In the genomic region with DNA sequence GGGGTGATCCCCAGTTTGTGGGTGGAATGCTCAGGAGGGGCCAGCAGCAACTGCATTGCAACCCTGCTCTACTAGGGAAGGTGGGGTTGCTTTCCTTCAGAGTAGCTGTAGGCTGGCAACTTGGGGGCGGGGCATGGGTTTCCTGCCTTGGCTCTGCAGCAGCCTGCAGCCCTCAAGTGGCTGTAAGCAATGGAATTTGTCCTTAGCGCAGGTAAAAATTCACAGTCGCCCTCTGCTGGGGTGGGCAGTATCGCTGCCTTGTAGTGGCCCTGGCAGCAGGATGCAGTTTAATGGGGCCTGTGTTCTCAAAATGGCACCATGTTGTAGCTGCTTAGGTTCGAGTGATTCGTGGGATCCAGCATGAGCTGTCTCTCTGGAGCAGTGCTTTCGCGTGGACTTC, we compare ENCODE assay signal across 10 cellular contexts. TPM values are rescaled to one million over a fixed set of nuclear protein-coding genes. Genes with fewer than 3 reads are reported as not detected.
DNase-seq lines count a peak whose midpoint lies in the region; ATAC-seq and TF ChIP-seq lines count a peak whose summit lies in the region.
"Had no signal": no experiment of that assay in that cellular context is flagged by ENCODE, and none has a peak within 500 bp of the region (broad histone marks: within the 10 kb centered on the region; RNA-seq: fewer than 3 reads in every experiment).

No MANE protein-coding gene starts in this region.

- TF ChIP-seq EP300 in ovary (IDR thresholded peaks at IDR 0.05), result no peak

- peak overlapping the region; percentile 40 for H3K4me3 Mint-ChIP-seq in CD4-positive, alpha-beta T cell

- CTCF ChIA-PET in CD4-positive, alpha-beta T cell (lab: Charles Lee), result interaction anchor here (0.6 to 1.5 kb wide), 2 partner anchors 18 to 29 kb away, joined by 3 to 5 read pairs; partner anchors contain the start of gene STT3B
- CTCF ChIA-PET in GM10248 (lab: Yijun Ruan, JAX), result interaction anchor here (0.7 to 2.7 kb wide), 7 partner anchors 10 to 70 kb away, joined by 3 to 13 read pairs (median 4); partner anchors contain the start of gene STT3B

- peaks cover 43% of the 10 kb centered on the region for H3K36me3 Mint-ChIP-seq in CD4-positive, alpha-beta T cell (ENCODE audit: low read depth)

- H3K4me3 ChIP-seq in Loucy (ENCODE audit: low read length, poor library complexity, severe bottlenecking) (peak overlapping the region; percentile 69), left lung (no peak overlapping the region), ovary (no peak overlapping the region)

- H3K9ac ChIP-seq in Loucy (ENCODE audit: low read depth, low read length, poor library complexity, severe bottlenecking), result peak overlapping the region; percentile 45

- no peak overlapping the region for H2AFZ ChIP-seq in Loucy (ENCODE audit: low read length)

- peaks cover 51% of the 10 kb centered on the region for H3K36me3 ChIP-seq in Loucy (ENCODE audit: insufficient read depth, low read length)
- H3K36me3 ChIP-seq in left lung, result no peaks in the 10 kb centered on the region
- H3K36me3 ChIP-seq in ovary, result no peaks in the 10 kb centered on the region

- H3K27ac ChIP-seq in CD4-positive, alpha-beta T cell (ENCODE audit: low read depth, low read length), result no peak overlapping the region
- H3K27ac ChIP-seq in left lung, result no peak overlapping the region
- no peak overlapping the region for H3K27ac ChIP-seq in ovary

- H3K27me3 Mint-ChIP-seq in CD4-positive, alpha-beta T cell, result no peaks in the 10 kb centered on the region

- H3K79me2 ChIP-seq in Loucy (ENCODE audit: insufficient read depth, low read length), result peaks cover 100% of the 10 kb centered on the region

- TF ChIP-seq CTCF in CD4-positive, alpha-beta T cell (IDR thresholded peaks at IDR 0.05), result no peak
- TF ChIP-seq CTCF in Loucy (conservative IDR thresholded peaks at IDR 0.05; ENCODE audit: low read length), result peak; percentile 70
- no peak for TF ChIP-seq CTCF in left lung (IDR thresholded peaks at IDR 0.05)
- no peak for TF ChIP-seq CTCF in GM10248 (IDR thresholded peaks at IDR 0.05; ENCODE audit: control extremely low read depth, extremely low read depth, low read depth, missing control alignments)
- TF ChIP-seq CTCF in ovary (IDR thresholded peaks at IDR 0.05), result no peak

- no peaks in the 10 kb centered on the region for H3K27me3 ChIP-seq in CD4-positive, alpha-beta T cell (ENCODE audit: control insufficient read depth, insufficient read depth, low read length)
- no peaks in the 10 kb centered on the region for H3K27me3 ChIP-seq in Loucy (ENCODE audit: insufficient read depth, low read length, poor library complexity, severe bottlenecking)
- no peaks in the 10 kb centered on the region for H3K27me3 ChIP-seq in left lung
- H3K27me3 ChIP-seq in ovary, result no peaks in the 10 kb centered on the region

- H3K9me3 ChIP-seq in CD4-positive, alpha-beta T cell (ENCODE audit: control insufficient read depth, low read length), result peaks cover 22% of the 10 kb centered on the region
- H3K9me3 ChIP-seq in Loucy (ENCODE audit: insufficient read depth, low read depth, low read length) (no peaks in the 10 kb centered on the region), left lung (peaks cover 0 to 11% of the 10 kb centered on the region in 2 donors), ovary (no peaks in the 10 kb centered on the region)

- peaks cover 9% of the 10 kb centered on the region for H3K9me3 Mint-ChIP-seq in CD4-positive, alpha-beta T cell

- H3K27ac Mint-ChIP-seq in CD4-positive, alpha-beta T cell, result no peak overlapping the region

- H3K4me1 ChIP-seq in Loucy (ENCODE audit: insufficient read depth, low read length, poor library complexity, severe bottlenecking) (peaks cover 93% of the 10 kb centered on the region), left lung (peaks cover 0 to 48% of the 10 kb centered on the region in 2 donors), ovary (ENCODE audit: insufficient read depth) (peaks cover 9% of the 10 kb centered on the region)

- peaks cover 91% of the 10 kb centered on the region for H3K4me1 Mint-ChIP-seq in CD4-positive, alpha-beta T cell (ENCODE audit: low read depth)

- H3K4me2 ChIP-seq in Loucy (ENCODE audit: low read depth, low read length, poor library complexity, severe bottlenecking), result peak overlapping the region; percentile 95

- peaks cover 100% of the 10 kb centered on the region for H4K20me1 ChIP-seq in Loucy (ENCODE audit: insufficient read depth, low read length, poor library complexity, severe bottlenecking)

- no peak for TF ChIP-seq POLR2A in ovary (IDR thresholded peaks at IDR 0.05)

- 91 to 93% (median 93%) methylated on average over 8 of the region's 8 CpGs for WGBS in ovary, 3 donors

- intact Hi-C loops in CD4-positive, alpha-beta T cell (cut with DNase I, micrococcal nuclease), result no loop called here
- intact Hi-C loops in left lung (cut with DNase I) (no loop called here), ovary (cut with DNase I) (no loop called here)

- peak in 8 of 10 experiments; percentile 13 to 37 (median 24) for DNase-seq in CD4-positive, alpha-beta T cell
- peak; percentile 16 for DNase-seq in activated effector memory CD4-positive, alpha-beta T cell treated with Interleukin-2 at 50 U/mL for 16 hours
- DNase-seq in left lung (peak in 1 of 2 donors; percentile 79), GM10248 (ENCODE audit: extremely low spot score) (no peak), NCI-H345 treated with DMSO at 0.1 percent for 48 hours (lab: John Stamatoyannopoulos, UW; ENCODE audit: unreplicated experiment) (no peak), ovary (no peak)
- DNase-seq: KG1, NCI-H446 had no signal

- POLR2A ChIA-PET in CD4-positive, alpha-beta T cell (lab: Charles Lee), result interaction anchor here (2.1 kb wide), 1 partner anchor 30 kb away, joined by 15 read pairs; the partner anchor contains the start of gene STT3B
- POLR2A ChIA-PET in GM10248 (lab: Yijun Ruan, JAX), result no interaction called here

- peak; percentile 77 for ATAC-seq in CD4-positive, alpha-beta T cell (ENCODE audit: poor library complexity)
- peak; percentile 70 for ATAC-seq in left lung
- ATAC-seq in GM18861 (IDR thresholded peaks at IDR 0.05; ENCODE audit: unreplicated experiment), result no peak

- peaks cover 59% of the 10 kb centered on the region for H3F3A ChIP-seq in Loucy (ENCODE audit: low read depth)

- H3K9me2 ChIP-seq in Loucy (replicated peaks; ENCODE audit: low read depth, low read length), result no peaks in the 10 kb centered on the region

RNA-seq across cellular contexts. Expression of gene STT3B, which starts 29.8 kb away (rescaled TPM):
- total RNA-seq in CD4-positive, alpha-beta T cell, result 100 to 1,000 TPM; 111 to 113 TPM
- total RNA-seq in left lung (100 to 1,000 TPM; 127 to 139 TPM), ovary (100 to 1,000 TPM; 121 to 233 (median 157) TPM)
- polyA plus RNA-seq in ovary, result 100 to 1,000 TPM in 1 of 2 donors, 10 to 100 TPM in 1; 79.8 to 137 TPM

Comparison
In these comparisons a context has a peak if more than half of its experiments do, and no peak if none do; other contexts are left out.
1. DNase-seq: peak in CD4-positive, alpha-beta T cell (8 of 10) and activated effector memory CD4-positive, alpha-beta T cell treated with Interleukin-2 at 50 U/mL for 16 hours (single experiment); none in GM10248 (single experiment), NCI-H345 treated with DMSO at 0.1 percent for 48 hours (single experiment) and ovary (0 of 5).